Comparison of ENCODE assay signal across 17 cellular contexts in genomic region chr1:223873044-223873443, GRCh38.
"Had no signal": no experiment of that assay in that cellular context is flagged by ENCODE, and none has a peak within 500 bp of the region (broad histone marks: within the 10 kb centered on the region; RNA-seq: fewer than 3 reads in every experiment).

No MANE protein-coding gene starts in this region.

- H3K27me3 ChIP-seq: ascending aorta, right lobe of liver, upper lobe of left lung had no signal

- DNase-seq: activated CD4-positive, alpha-beta T cell treated with anti-CD3 and anti-CD28 coated beads for 4 hours; activated CD8-positive, alpha-beta memory T cell treated with anti-CD3 and anti-CD28 coated beads, Interleukin-2, amount 50 U/mL, for 4 hours; activated CD8-positive, alpha-beta T cell treated with anti-CD3 and anti-CD28 coated beads for 36 hours; activated naive CD4-positive, alpha-beta T cell; effector CD4-positive, alpha-beta T cell; kidney; left ventricle myocardium superior; psoas muscle; right lobe of liver; stimulated activated CD4-positive, alpha-beta T cell treated with anti-CD3 and anti-CD28 coated beads, Interleukin-2, amount 100 ng/mL, for 24 hours; stimulated activated naive CD4-positive, alpha-beta T cell; substantia nigra; upper lobe of left lung; WERI-Rb-1 had no signal

- H3K27ac ChIP-seq: ascending aorta, gastroesophageal sphincter, psoas muscle, right lobe of liver, upper lobe of left lung, WERI-Rb-1 had no signal

- H3K4me3 ChIP-seq: ascending aorta, gastroesophageal sphincter, psoas muscle, right lobe of liver, upper lobe of left lung had no signal

- ATAC-seq: activated CD8-positive, alpha-beta T cell treated with anti-CD3 and anti-CD28 coated beads for 36 hours; gastroesophageal sphincter; left ventricle myocardium superior; right lobe of liver had no signal

- H3K4me1 ChIP-seq: ascending aorta, gastroesophageal sphincter, psoas muscle, right lobe of liver had no signal

- FAIRE-seq: endothelial cell of umbilical vein, kidney had no signal

- H3K36me3 ChIP-seq: ascending aorta, gastroesophageal sphincter, right lobe of liver, upper lobe of left lung, WERI-Rb-1 had no signal

- H3K9me3 ChIP-seq: ascending aorta, gastroesophageal sphincter, psoas muscle, right lobe of liver, upper lobe of left lung had no signal
